ENCODE assay signal across 8 cellular contexts in the genomic region with DNA sequence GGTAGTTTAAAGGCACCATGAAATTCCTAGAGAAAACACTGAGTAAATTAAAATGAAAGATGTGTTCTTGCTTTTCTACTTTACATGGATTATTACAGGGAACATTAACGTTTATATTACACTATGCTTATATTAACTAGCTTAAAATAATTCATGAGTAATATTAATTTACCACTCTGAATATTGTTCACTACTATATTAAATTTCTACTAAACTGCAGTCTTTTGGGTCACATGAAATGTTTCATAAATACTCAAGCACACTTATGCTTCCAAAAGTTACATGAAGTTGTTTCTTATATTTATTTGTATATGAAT. TPM values are rescaled to one million over a fixed set of nuclear protein-coding genes. Genes with fewer than 3 reads are reported as not detected.
DNase-seq lines count a peak whose midpoint lies in the region; ATAC-seq, FAIRE-seq and TF ChIP-seq lines count a peak whose summit lies in the region.

No MANE protein-coding gene starts in this region.

- no peak for TF ChIP-seq EP300 in suprapubic skin (IDR thresholded peaks at IDR 0.05)

- H3K27me3 ChIP-seq in liver (ENCODE audit: control insufficient read depth in 4 of 4, insufficient read depth in 4 of 4, low read length in 3 of 4): no peaks in the 10 kb centered on the region
- no peaks in the 10 kb centered on the region for H3K27me3 ChIP-seq in suprapubic skin

- TF ChIP-seq RAD21 in liver (IDR thresholded peaks at IDR 0.05): no peak

- H3K36me3 ChIP-seq in liver (ENCODE audit: control insufficient read depth in 4 of 4, insufficient read depth in 3 of 4, low read depth in 1 of 4, low read length in 3 of 4) (no peaks in the 10 kb centered on the region), suprapubic skin (no peaks in the 10 kb centered on the region)

- intact Hi-C loops in activated T-helper 2 cell treated with anti-CD3 and anti-CD28 coated beads, Interferon-gamma antibody, Interleukin-2, Interleukin-4, amounts not matched to agents 10 μg/mL and 5 μg/mL and 100 μg/mL, durations not matched to agents 14 hours and 24 hours and 36 hours (cut with micrococcal nuclease): loop anchor here (5.0 to 10.0 kb wide), 4 partner anchors 386 to 1064 kb away; a partner anchor contains a TSS

- H3K4me1 Mint-ChIP-seq in T-helper 2 cell treated with Interferon-gamma antibody and Interleukin-4, amounts not matched to agents 5 μg/mL and 100 μg/mL, for 36 hours (ENCODE audit: low read depth): peaks cover 45% of the 10 kb centered on the region
- H3K4me1 Mint-ChIP-seq in activated T-helper 2 cell treated with anti-CD3 and anti-CD28 coated beads, Interferon-gamma antibody, Interleukin-2, Interleukin-4, amounts not matched to agents 10 μg/mL and 5 μg/mL and 100 μg/mL, durations not matched to agents 14 hours and 24 hours and 36 hours (ENCODE audit: low read depth): peaks cover 52% of the 10 kb centered on the region

- H3K4me3 Mint-ChIP-seq in T-helper 2 cell treated with Interferon-gamma antibody and Interleukin-4, amounts not matched to agents 5 μg/mL and 100 μg/mL, for 36 hours: peak overlapping the region; percentile 70
- H3K4me3 Mint-ChIP-seq in activated T-helper 2 cell treated with anti-CD3 and anti-CD28 coated beads, Interferon-gamma antibody, Interleukin-2, Interleukin-4, amounts not matched to agents 10 μg/mL and 5 μg/mL and 100 μg/mL, durations not matched to agents 14 hours and 24 hours and 36 hours (ENCODE audit: low read depth): peak overlapping the region; percentile 13

- 13% methylated on average over 1 of the region's 1 CpG for WGBS in liver
- 27% methylated on average over 1 of the region's 1 CpG for WGBS in suprapubic skin

- peaks cover 2% of the 10 kb centered on the region for H3K27me3 Mint-ChIP-seq in T-helper 2 cell treated with Interferon-gamma antibody and Interleukin-4, amounts not matched to agents 5 μg/mL and 100 μg/mL, for 36 hours (ENCODE audit: low read depth)
- no peaks in the 10 kb centered on the region for H3K27me3 Mint-ChIP-seq in activated T-helper 2 cell treated with anti-CD3 and anti-CD28 coated beads, Interferon-gamma antibody, Interleukin-2, Interleukin-4, amounts not matched to agents 10 μg/mL and 5 μg/mL and 100 μg/mL, durations not matched to agents 14 hours and 24 hours and 36 hours (ENCODE audit: low read depth)

- TF ChIP-seq CTCF in liver (IDR thresholded peaks at IDR 0.05; ENCODE audit: low read depth, low read length, missing input control): no peak
- no peak for TF ChIP-seq CTCF in suprapubic skin (IDR thresholded peaks at IDR 0.05)

- DNase-seq in T-helper 2 cell treated with Interferon-gamma antibody and Interleukin-4, amounts not matched to agents 5 μg/mL and 100 μg/mL, for 36 hours (ENCODE audit: low spot score): no peak
- DNase-seq in T-helper 2 cell (no peak), suprapubic skin (ENCODE audit: low spot score in 2 of 2) (no peak), middle frontal gyrus (ENCODE audit: extremely low spot score, low spot score) (no peak), GM12892 (ENCODE audit: insufficient read length) (no peak)
- no peak for DNase-seq in activated T-helper 2 cell treated with anti-CD3 and anti-CD28 coated beads, Interferon-gamma antibody, Interleukin-2, Interleukin-4, amounts not matched to agents 10 μg/mL and 5 μg/mL and 100 μg/mL, durations not matched to agents 14 hours and 24 hours and 36 hours (ENCODE audit: low spot score)

- no peak for ATAC-seq in HG02970 (IDR thresholded peaks at IDR 0.05; ENCODE audit: low FRiP score, unreplicated experiment)

- TF ChIP-seq POLR2A in suprapubic skin (IDR thresholded peaks at IDR 0.05) (no peak), GM12892 (IDR thresholded peaks at IDR 0.05; ENCODE audit: low read depth, low read length) (no peak)

- H3K9ac ChIP-seq in liver (ENCODE audit: low read depth in 1 of 2, low read length in 2 of 2): peak overlapping the region in 1 of 2 donors; percentile 88

- H3K27ac Mint-ChIP-seq in T-helper 2 cell treated with Interferon-gamma antibody and Interleukin-4, amounts not matched to agents 5 μg/mL and 100 μg/mL, for 36 hours: peak overlapping the region; percentile 96
- peak overlapping the region; percentile 88 for H3K27ac Mint-ChIP-seq in activated T-helper 2 cell treated with anti-CD3 and anti-CD28 coated beads, Interferon-gamma antibody, Interleukin-2, Interleukin-4, amounts not matched to agents 10 μg/mL and 5 μg/mL and 100 μg/mL, durations not matched to agents 14 hours and 24 hours and 36 hours

- H3K9me3 ChIP-seq in liver (ENCODE audit: control insufficient read depth in 4 of 4, low read length in 3 of 4) (no peaks in the 10 kb centered on the region), suprapubic skin (no peaks in the 10 kb centered on the region)

- no peak for FAIRE-seq in GM12892 (lab: Jason Lieb, UNC)

- H3K4me1 ChIP-seq in liver (ENCODE audit: control insufficient read depth in 4 of 4, insufficient read depth in 4 of 4, low read length in 3 of 4) (peaks cover 9 to 33% (median 19%) of the 10 kb centered on the region in 4 donors), suprapubic skin (peaks cover 52% of the 10 kb centered on the region)

- H3K27ac ChIP-seq in liver (ENCODE audit: low read depth in 1 of 2, low read length in 2 of 2) (peak overlapping the region; percentile 99), suprapubic skin (peak overlapping the region; percentile 93)

- H3K4me3 ChIP-seq in liver (ENCODE audit: low read depth in 1 of 3, low read length in 3 of 3): no peak overlapping the region
- H3K4me3 ChIP-seq in suprapubic skin: no peak overlapping the region

- no peaks in the 10 kb centered on the region for H3K9me3 Mint-ChIP-seq in T-helper 2 cell treated with Interferon-gamma antibody and Interleukin-4, amounts not matched to agents 5 μg/mL and 100 μg/mL, for 36 hours
- no peaks in the 10 kb centered on the region for H3K9me3 Mint-ChIP-seq in activated T-helper 2 cell treated with anti-CD3 and anti-CD28 coated beads, Interferon-gamma antibody, Interleukin-2, Interleukin-4, amounts not matched to agents 10 μg/mL and 5 μg/mL and 100 μg/mL, durations not matched to agents 14 hours and 24 hours and 36 hours

- H3K36me3 Mint-ChIP-seq in T-helper 2 cell treated with Interferon-gamma antibody and Interleukin-4, amounts not matched to agents 5 μg/mL and 100 μg/mL, for 36 hours (ENCODE audit: low read depth): peaks cover 13% of the 10 kb centered on the region
- peaks cover 8% of the 10 kb centered on the region for H3K36me3 Mint-ChIP-seq in activated T-helper 2 cell treated with anti-CD3 and anti-CD28 coated beads, Interferon-gamma antibody, Interleukin-2, Interleukin-4, amounts not matched to agents 10 μg/mL and 5 μg/mL and 100 μg/mL, durations not matched to agents 14 hours and 24 hours and 36 hours (ENCODE audit: low read depth)

TF ChIP-seq in liver, 16 proteins besides CTCF, POLR2A, EP300 and RAD21:
- TF ChIP-seq GABPA (IDR thresholded peaks at IDR 0.05 in 1 of 2, conservative IDR thresholded peaks at IDR 0.05 in 1 of 2): peak in 1 of 2 donors; percentile 18
- TF ChIP-seq, protein P1, sequence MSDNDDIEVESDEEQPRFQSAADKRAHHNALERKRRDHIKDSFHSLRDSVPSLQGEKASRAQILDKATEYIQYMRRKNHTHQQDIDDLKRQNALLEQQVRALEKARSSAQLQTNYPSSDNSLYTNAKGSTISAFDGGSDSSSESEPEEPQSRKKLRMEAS (IDR thresholded peaks at IDR 0.05): no peak

RNA-seq across cellular contexts. Expression of a gene that starts 3.4 kb away (rescaled TPM):
- 40.6 and 43.6 TPM in 2 replicates for total RNA-seq in activated T-helper 2 cell treated with anti-CD3 and anti-CD28 coated beads, Interferon-gamma antibody, Interleukin-2, Interleukin-4, amounts not matched to agents 10 μg/mL and 5 μg/mL and 100 μg/mL, durations not matched to agents 14 hours and 24 hours and 36 hours
- total RNA-seq in liver (10 to 100 TPM; 10.3 to 14.1 TPM), suprapubic skin (10 to 100 TPM; 57.8 to 82.0 (median 71.3) TPM)
- polyA plus RNA-seq in liver: 10 to 100 TPM; 17.3 to 36.3 TPM
- polyA plus RNA-seq in GM12892 (2012; ENCODE audit: missing spikeins): 34.6 TPM

RNA-seq across cellular contexts. Expression of a gene that starts 5.2 kb away (rescaled TPM):
- total RNA-seq in activated T-helper 2 cell treated with anti-CD3 and anti-CD28 coated beads, Interferon-gamma antibody, Interleukin-2, Interleukin-4, amounts not matched to agents 10 μg/mL and 5 μg/mL and 100 μg/mL, durations not matched to agents 14 hours and 24 hours and 36 hours: 33.6 and 40.1 TPM in 2 replicates
- total RNA-seq in liver: 10 to 100 TPM; 14.3 to 30.3 TPM
- polyA plus RNA-seq in liver: 10 to 100 TPM; 13.2 to 21.8 TPM
- 10 to 100 TPM; 39.9 to 89.3 (median 53.6) TPM for total RNA-seq in suprapubic skin
- polyA plus RNA-seq in GM12892 (2012; ENCODE audit: missing spikeins): 10.6 TPM
